ENCODE assay signal across 8 cellular contexts in the genomic region with DNA sequence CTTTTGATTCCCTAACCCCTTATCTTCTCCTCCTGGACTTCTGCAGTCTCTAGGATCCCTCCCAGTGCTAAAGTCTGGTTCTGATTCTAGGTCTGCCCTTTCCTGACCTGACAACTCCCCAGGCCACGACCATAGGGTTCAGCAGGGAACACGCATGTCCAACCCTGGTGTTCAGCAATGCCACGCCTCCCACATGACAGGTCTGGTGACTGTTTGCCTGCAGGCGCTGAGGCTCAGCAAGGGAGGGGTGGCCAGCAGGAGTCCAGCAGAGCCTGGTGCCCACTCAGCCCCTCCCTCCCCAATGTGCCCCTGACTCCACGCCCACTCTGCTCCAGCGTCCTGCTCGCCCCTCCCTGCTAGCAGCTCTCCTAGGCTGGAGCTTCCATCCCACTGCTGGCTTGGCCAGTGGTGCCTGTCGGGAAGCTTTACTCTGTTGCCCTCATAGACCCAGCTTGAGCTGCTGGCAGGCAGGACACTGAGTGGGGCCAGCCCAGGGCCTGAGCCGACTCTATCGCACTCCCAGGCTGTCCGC. TPM values are rescaled to one million over a fixed set of nuclear protein-coding genes. Genes with fewer than 3 reads are reported as not detected.
A peak's percentile ranks its signal among the peaks of the same experiment; 100 is the strongest.
DNase-seq lines count a peak whose midpoint lies in the region; ATAC-seq lines count a peak whose summit lies in the region.

No MANE protein-coding gene starts in this region.

- H3K4me3 Mint-ChIP-seq in T-helper 1 cell treated with Interleukin-12 subunit alpha and Interleukin-12 subunit beta and Interleukin-4 antibody, amounts not matched to agents 30 μg/mL and 1 μg/mL, for 36 hours = peak overlapping the region; percentile 82
- peak overlapping the region; percentile 92 for H3K4me3 Mint-ChIP-seq in stimulated activated naive CD8-positive, alpha-beta T cell treated with anti-CD3 and anti-CD28 coated beads, Interleukin-15, amount 100 ng/mL, for 72 hours

- H3K4me1 ChIP-seq in adipocyte (ENCODE audit: control insufficient read depth, insufficient read depth, low read length) = peaks cover 12% of the 10 kb centered on the region

- H3K4me3 ChIP-seq in adipocyte (ENCODE audit: low read length) = no peak overlapping the region

- ATAC-seq in left lobe of liver = peak; percentile 43
- ATAC-seq in stimulated activated naive CD8-positive, alpha-beta T cell treated with anti-CD3 and anti-CD28 coated beads, Interleukin-15, amount 100 ng/mL, for 72 hours = peak; percentile 31
- ATAC-seq in HG03025 (IDR thresholded peaks at IDR 0.05; ENCODE audit: low FRiP score, unreplicated experiment) = no peak
- ATAC-seq in HG02885 (IDR thresholded peaks at IDR 0.05; ENCODE audit: poor library complexity, unreplicated experiment) = no peak

- peak overlapping the region; percentile 99 for H3K27ac Mint-ChIP-seq in T-helper 1 cell treated with Interleukin-12 subunit alpha and Interleukin-12 subunit beta and Interleukin-4 antibody, amounts not matched to agents 30 μg/mL and 1 μg/mL, for 36 hours
- H3K27ac Mint-ChIP-seq in stimulated activated naive CD8-positive, alpha-beta T cell treated with anti-CD3 and anti-CD28 coated beads, Interleukin-15, amount 100 ng/mL, for 72 hours = peak overlapping the region; percentile 98 to 99

- H3K4me1 Mint-ChIP-seq in T-helper 1 cell treated with Interleukin-12 subunit alpha and Interleukin-12 subunit beta and Interleukin-4 antibody, amounts not matched to agents 30 μg/mL and 1 μg/mL, for 36 hours (ENCODE audit: low read depth) = peaks cover 41% of the 10 kb centered on the region
- peaks cover 83% of the 10 kb centered on the region for H3K4me1 Mint-ChIP-seq in stimulated activated naive CD8-positive, alpha-beta T cell treated with anti-CD3 and anti-CD28 coated beads, Interleukin-15, amount 100 ng/mL, for 72 hours

- peaks cover 11% of the 10 kb centered on the region for H3K36me3 Mint-ChIP-seq in T-helper 1 cell treated with Interleukin-12 subunit alpha and Interleukin-12 subunit beta and Interleukin-4 antibody, amounts not matched to agents 30 μg/mL and 1 μg/mL, for 36 hours (ENCODE audit: low read depth)

- DNase-seq in T-helper 1 cell (no peak), adipocyte (ENCODE audit: low read depth) (peak; percentile 66), left lobe of liver (ENCODE audit: low spot score) (no peak)
- DNase-seq in stimulated activated naive CD8-positive, alpha-beta T cell treated with anti-CD3 and anti-CD28 coated beads, Interleukin-15, amount 100 ng/mL, for 72 hours = no peak
- DNase-seq in stimulated activated naive CD4-positive, alpha-beta T cell (lab: John Stamatoyannopoulos, UW) = no peak

- H3K9me3 ChIP-seq in adipocyte (ENCODE audit: control insufficient read depth, low read length) = no peaks in the 10 kb centered on the region

- H3K9me3 Mint-ChIP-seq in T-helper 1 cell treated with Interleukin-12 subunit alpha and Interleukin-12 subunit beta and Interleukin-4 antibody, amounts not matched to agents 30 μg/mL and 1 μg/mL, for 36 hours = no peaks in the 10 kb centered on the region
- H3K9me3 Mint-ChIP-seq in stimulated activated naive CD8-positive, alpha-beta T cell treated with anti-CD3 and anti-CD28 coated beads, Interleukin-15, amount 100 ng/mL, for 72 hours = no peaks in the 10 kb centered on the region

- no peaks in the 10 kb centered on the region for H3K36me3 ChIP-seq in adipocyte (ENCODE audit: control insufficient read depth, insufficient read depth, low read length, severe bottlenecking)

- H3K27me3 ChIP-seq in adipocyte (replicated peaks; ENCODE audit: control insufficient read depth, insufficient read depth, low read length) = no peaks in the 10 kb centered on the region

- H3K9ac ChIP-seq in adipocyte (ENCODE audit: low read length) = no peak overlapping the region

- no peaks in the 10 kb centered on the region for H3K27me3 Mint-ChIP-seq in T-helper 1 cell treated with Interleukin-12 subunit alpha and Interleukin-12 subunit beta and Interleukin-4 antibody, amounts not matched to agents 30 μg/mL and 1 μg/mL, for 36 hours (ENCODE audit: low read depth)
- H3K27me3 Mint-ChIP-seq in stimulated activated naive CD8-positive, alpha-beta T cell treated with anti-CD3 and anti-CD28 coated beads, Interleukin-15, amount 100 ng/mL, for 72 hours = no peaks in the 10 kb centered on the region

RNA-seq across cellular contexts. Expression of a gene that starts 17.3 kb away (rescaled TPM):
- total RNA-seq in left lobe of liver = 2.7 TPM

Comparison
In these comparisons a context has a peak if more than half of its experiments do, and no peak if none do; other contexts are left out.
1. ATAC-seq: peak in left lobe of liver (single experiment) and stimulated activated naive CD8-positive, alpha-beta T cell treated with anti-CD3 and anti-CD28 coated beads, Interleukin-15, amount 100 ng/mL, for 72 hours (single experiment); none in HG03025 (single experiment) and HG02885 (single experiment).